10 cellular contexts compared by ENCODE assay signal in genomic region chr17:74478369-74479100, GRCh38. TPM values are rescaled to one million over a fixed set of nuclear protein-coding genes. Genes with fewer than 3 reads are reported as not detected.
DNase-seq lines count a peak whose midpoint lies in the region; ATAC-seq and TF ChIP-seq lines count a peak whose summit lies in the region.
"Had no signal": no experiment of that assay in that cellular context is flagged by ENCODE, and none has a peak within 500 bp of the region (broad histone marks: within the 10 kb centered on the region; RNA-seq: fewer than 3 reads in every experiment).

No MANE protein-coding gene starts in this region.

- H3K9me3 ChIP-seq in right atrium auricular region (peaks cover 0 to 13% of the 10 kb centered on the region in 2 donors), gastroesophageal sphincter (peaks cover 0 to 18% (median 0%) of the 10 kb centered on the region in 3 donors), stomach (peaks cover 0 to 15% (median 9%) of the 10 kb centered on the region in 4 donors)

- DNase-seq in Right ventricle myocardium inferior (ENCODE audit: missing footprints) = no peak
- DNase-seq in right atrium auricular region (ENCODE audit: low spot score) = no peak
- peak; percentile 65 for DNase-seq in SKM-1 treated with dmso at 0.1 percent for 144 hours (lab: John Stamatoyannopoulos, UW; ENCODE audit: unreplicated experiment)
- no peak for DNase-seq in stomach
- no peak for DNase-seq in NCI-H526 treated with DMSO at 0.1 percent for 48 hours (lab: John Stamatoyannopoulos, UW)
- no peak for DNase-seq in activated CD8-positive, alpha-beta memory T cell treated with anti-CD3 and anti-CD28 coated beads for 24 hours
- DNase-seq: activated CD8-positive, alpha-beta memory T cell treated with anti-CD3 and anti-CD28 coated beads, Interleukin-2, amount 50 U/mL, for 48 hours had no signal

- TF ChIP-seq CTCF in right atrium auricular region (IDR thresholded peaks at IDR 0.05) = no peak
- TF ChIP-seq CTCF in gastroesophageal sphincter (IDR thresholded peaks at IDR 0.05) = no peak
- TF ChIP-seq CTCF in stomach (IDR thresholded peaks at IDR 0.05) = no peak

- H3K4me3 ChIP-seq in right atrium auricular region = no peak overlapping the region
- no peak overlapping the region for H3K4me3 ChIP-seq in gastroesophageal sphincter
- no peak overlapping the region for H3K4me3 ChIP-seq in stomach

- no peak for TF ChIP-seq POLR2A in gastroesophageal sphincter (IDR thresholded peaks at IDR 0.05)
- no peak for TF ChIP-seq POLR2A in stomach (IDR thresholded peaks at IDR 0.05)
- TF ChIP-seq POLR2A in GM18505 (IDR thresholded peaks at IDR 0.05; ENCODE audit: borderline replicate concordance, extremely low read depth, insufficient read depth, insufficient read length) = no peak

- WGBS in gastroesophageal sphincter (ENCODE audit: low coverage in 1 of 2), 2 donors = 28 to 52% methylated on average over 4 to 5 of the region's 7 CpGs
- WGBS in stomach, 5 donors = 45 to 54% (median 53%) methylated on average over 7 of the region's 7 CpGs

- TF ChIP-seq EP300 in gastroesophageal sphincter (IDR thresholded peaks at IDR 0.05) = no peak
- no peak for TF ChIP-seq EP300 in stomach (IDR thresholded peaks at IDR 0.05)

- H3K36me3 ChIP-seq in right atrium auricular region = no peaks in the 10 kb centered on the region
- no peaks in the 10 kb centered on the region for H3K36me3 ChIP-seq in gastroesophageal sphincter
- H3K36me3 ChIP-seq in stomach = peaks cover 0 to 21% (median 0%) of the 10 kb centered on the region in 4 donors

- no peak overlapping the region for H3K27ac ChIP-seq in right atrium auricular region
- no peak overlapping the region for H3K27ac ChIP-seq in gastroesophageal sphincter
- peak overlapping the region in 3 of 5 donors; percentile 13 to 68 (median 54) for H3K27ac ChIP-seq in stomach

- intact Hi-C loops in Right ventricle myocardium inferior (cut with DNase I) (no loop called here), stomach (cut with DNase I; ENCODE audit: low total_unique reads) (no loop called here)

- H3K4me1 ChIP-seq in right atrium auricular region = no peaks in the 10 kb centered on the region
- H3K4me1 ChIP-seq in gastroesophageal sphincter = no peaks in the 10 kb centered on the region
- peaks cover 0 to 25% (median 0%) of the 10 kb centered on the region in 4 donors for H3K4me1 ChIP-seq in stomach

- peak; percentile 65 for ATAC-seq in Right ventricle myocardium inferior
- peak; percentile 45 for ATAC-seq in gastroesophageal sphincter
- no peak for ATAC-seq in GM18505 (IDR thresholded peaks at IDR 0.05; ENCODE audit: unreplicated experiment)

- no peaks in the 10 kb centered on the region for H3K27me3 ChIP-seq in right atrium auricular region
- H3K27me3 ChIP-seq in gastroesophageal sphincter = peaks cover 80% of the 10 kb centered on the region
- peaks cover 0 to 34% (median 0%) of the 10 kb centered on the region in 3 donors for H3K27me3 ChIP-seq in stomach

RNA-seq across cellular contexts. Expression of gene CD300A, which starts 12.1 kb away (rescaled TPM):
- total RNA-seq in Right ventricle myocardium inferior (2.4 TPM), right atrium auricular region (1 to 10 TPM; 2.0 to 7.8 TPM), gastroesophageal sphincter (1 to 10 TPM; 2.0 to 5.8 (median 3.1) TPM), stomach (1 to 10 TPM in 3 of 5 donors, not detected in 2; 3.1 to 8.0 (median 5.3) TPM)
- polyA plus RNA-seq in stomach = 1 to 10 TPM; 1.8 to 4.7 (median 2.7) TPM
- total RNA-seq: kidney epithelial cell had no signal

RNA-seq across cellular contexts. Expression of gene GPRC5C, which starts 46.6 kb away (rescaled TPM):
- total RNA-seq in Right ventricle myocardium inferior (37.2 TPM), right atrium auricular region (10 to 100 TPM; 39.0 to 48.0 TPM), gastroesophageal sphincter (10 to 100 TPM; 11.3 to 27.2 (median 14.3) TPM), stomach (100 to 1,000 TPM in 4 of 5 donors, 10 to 100 TPM in 1; 66.5 to 321 (median 141) TPM)
- 100 to 1,000 TPM in 2 of 3 donors, 10 to 100 TPM in 1; 84.5 to 145 (median 117) TPM for polyA plus RNA-seq in stomach

RNA-seq across cellular contexts. Expression of gene CD300LB, which starts 52.7 kb away (rescaled TPM):
- total RNA-seq in Right ventricle myocardium inferior = 0.19 TPM
- total RNA-seq in right atrium auricular region = under 1 TPM in 1 of 2 donors, not detected in 1; 0.31 TPM
- 1 to 10 TPM in 1 of 4 donors, under 1 TPM in 1, not detected in 2; 0.67 to 1.0 TPM for total RNA-seq in gastroesophageal sphincter
- total RNA-seq in stomach = not detected
- polyA plus RNA-seq in stomach = under 1 TPM in 1 of 3 donors, not detected in 2; 0.25 TPM
- total RNA-seq: kidney epithelial cell had no signal

Comparison
In these comparisons a context has a peak if more than half of its experiments do, and no peak if none do; other contexts are left out.
1. H3K27ac ChIP-seq: peak in stomach (3 of 5); none in right atrium auricular region (0 of 2) and gastroesophageal sphincter (0 of 4).